ENCODE assay signal across 8 cellular contexts in the genomic region with DNA sequence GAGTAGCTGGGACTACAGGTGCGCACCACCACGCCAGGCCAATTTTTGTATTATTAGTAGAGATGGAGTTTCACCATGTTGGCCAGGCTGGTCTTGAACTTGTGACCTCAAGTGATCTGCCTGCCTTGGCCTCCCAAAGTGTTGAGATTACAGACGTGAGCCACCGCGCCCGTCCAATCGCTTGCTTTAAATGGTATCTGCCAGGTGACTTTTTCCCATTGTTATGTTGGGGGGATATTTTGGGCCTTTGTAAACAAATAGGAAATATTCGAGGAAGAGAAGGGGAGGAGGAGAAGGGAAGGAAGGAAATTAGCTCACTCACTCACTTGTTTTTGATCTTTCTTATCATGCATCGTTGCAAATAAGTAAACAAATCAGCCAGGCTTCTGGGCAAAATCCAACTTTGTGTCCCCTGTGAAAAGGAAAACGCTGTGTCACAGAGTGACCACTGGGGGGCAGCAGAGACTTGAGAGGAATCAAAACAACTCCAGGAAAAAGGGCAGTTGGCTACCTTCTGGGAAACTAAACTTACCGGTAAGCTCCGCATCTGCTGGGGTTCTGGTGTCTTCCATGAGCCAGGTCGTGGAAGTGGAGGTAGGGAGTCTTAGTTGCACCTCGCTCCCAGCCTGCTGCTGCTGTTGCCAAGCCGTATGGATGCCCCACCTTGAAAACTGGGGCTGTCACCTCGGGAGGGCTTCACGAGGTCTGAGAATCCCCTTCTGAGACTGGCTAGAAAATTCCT. TPM values are rescaled to one million over a fixed set of nuclear protein-coding genes. Genes with fewer than 3 reads are reported as not detected.
DNase-seq lines count a peak whose midpoint lies in the region; ATAC-seq and TF ChIP-seq lines count a peak whose summit lies in the region.

No MANE protein-coding gene starts in this region.

- H3K9me3 ChIP-seq in SK-N-SH: no peaks in the 10 kb centered on the region
- no peaks in the 10 kb centered on the region for H3K9me3 ChIP-seq in tibial artery

- TF ChIP-seq CTCF in NB4 (IDR thresholded peaks at IDR 0.05; ENCODE audit: low read depth, low read length) (peak; percentile 61), SK-N-SH (IDR thresholded peaks at IDR 0.05) (peak; percentile 92), tibial artery (IDR thresholded peaks at IDR 0.05) (peak; percentile 83 to 95)

- POLR2A ChIA-PET in SK-N-SH (lab: Yijun Ruan, JAX): interaction anchor here (1.7 kb wide), 1 partner anchor 35 kb away, joined by 7 read pairs; no protein-coding TSS in a partner anchor

- no peaks in the 10 kb centered on the region for H3K9me2 ChIP-seq in SK-N-SH

- no peaks in the 10 kb centered on the region for H3K9me3 Mint-ChIP-seq in activated naive CD4-positive, alpha-beta T cell treated with anti-CD3 and anti-CD28 coated beads, Interleukin-2, amount 50 U/mL, for 72 hours

- no peak overlapping the region for H3K9ac ChIP-seq in SK-N-SH

- TF ChIP-seq RAD21 in SK-N-SH (IDR thresholded peaks at IDR 0.05; ENCODE audit: low read length): peak; percentile 94

- no peaks in the 10 kb centered on the region for H4K20me1 ChIP-seq in SK-N-SH (ENCODE audit: insufficient read depth)

- CTCF ChIA-PET in SK-N-SH (lab: Yijun Ruan, JAX): interaction anchor here (0.6 to 12.1 kb wide), 52 partner anchors 8 to 434 kb away, joined by 3 to 448 read pairs (median 6); a partner anchor contains a TSS

- no peak for TF ChIP-seq EP300 in SK-N-SH (IDR thresholded peaks at IDR 0.05; ENCODE audit: borderline replicate concordance in 1 of 2, low read depth in 1 of 2, low read length in 1 of 2)

- peak overlapping the region; percentile 63; the same call in 1 of the 2 replicates for H2AFZ ChIP-seq in SK-N-SH (ENCODE audit: low read depth)

- peak overlapping the region; percentile 58 for H3K4me2 ChIP-seq in SK-N-SH

- peak overlapping the region in 1 of 2 donors; percentile 74 for H3K27ac Mint-ChIP-seq in activated naive CD4-positive, alpha-beta T cell treated with anti-CD3 and anti-CD28 coated beads, Interleukin-2, amount 50 U/mL, for 72 hours

- intact Hi-C loops in head of caudate nucleus (cut with DNase I): no loop called here
- intact Hi-C loops in tibial artery (cut with DNase I; ENCODE audit: low total_unique reads): loop anchor here (10.0 kb wide), 1 partner anchor 128 kb away; a partner anchor contains a TSS

- H3K4me1 ChIP-seq in SK-N-SH (ENCODE audit: control insufficient read depth in 1 of 2, insufficient read depth in 2 of 2, low read depth in 1 of 2, low read length in 1 of 2) (peaks cover 3 to 9% of the 10 kb centered on the region in 2 experiments; a peak in 2 of 4 replicates), tibial artery (peaks cover 0 to 28% (median 10%) of the 10 kb centered on the region in 4 donors)

- no peaks in the 10 kb centered on the region for H3K36me3 ChIP-seq in SK-N-SH (replicated peaks in 1 of 2; ENCODE audit: control insufficient read depth in 1 of 2, insufficient read depth in 2 of 2, low read length in 1 of 2)
- H3K36me3 ChIP-seq in tibial artery: peaks cover 0 to 11% (median 7%) of the 10 kb centered on the region in 3 donors

- H3K27ac ChIP-seq in SK-N-SH (ENCODE audit: low read depth in 2 of 2, low read length in 1 of 2) (no peak overlapping the region), tibial artery (peak overlapping the region in 1 of 2 donors; percentile 38)

- H3K27me3 ChIP-seq in SK-N-SH (ENCODE audit: insufficient read depth) (no peaks in the 10 kb centered on the region), tibial artery (no peaks in the 10 kb centered on the region)

- TF ChIP-seq POLR2A in NB4 (IDR thresholded peaks at IDR 0.05; ENCODE audit: extremely low read depth, insufficient read length): no peak

- peaks cover 10% of the 10 kb centered on the region for H3F3A ChIP-seq in SK-N-SH (replicated peaks; ENCODE audit: insufficient read depth)

- H3K79me2 ChIP-seq in SK-N-SH (ENCODE audit: insufficient read depth): no peaks in the 10 kb centered on the region

- WGBS in SK-N-SH (ENCODE audit: low lambda C conversion rate): 46% methylated on average over 16 of the region's 17 CpGs

- DNase-seq in EH (ENCODE audit: low read depth): peak; percentile 77
- DNase-seq in NB4 (ENCODE audit: low read depth): peak; percentile 61
- peak; percentile 79 for DNase-seq in SK-N-SH
- DNase-seq in activated naive CD4-positive, alpha-beta T cell treated with anti-CD3 and anti-CD28 coated beads, Interleukin-2, amount 50 U/mL, for 72 hours (ENCODE audit: low spot score in 2 of 2): peak; percentile 70 to 71
- DNase-seq in head of caudate nucleus: peak; percentile 40 to 93 (median 82)
- peak; percentile 81 for DNase-seq in pons (ENCODE audit: low spot score)
- peak; percentile 82 to 83 for DNase-seq in tibial artery

- ATAC-seq in activated naive CD4-positive, alpha-beta T cell treated with anti-CD3 and anti-CD28 coated beads, Interleukin-2, amount 50 U/mL, for 72 hours: peak; percentile 58 to 74
- ATAC-seq in GM21526 (IDR thresholded peaks at IDR 0.05; ENCODE audit: low FRiP score, unreplicated experiment): no peak

- H3K4me3 ChIP-seq in NB4 (ENCODE audit: low read depth, low read length) (no peak overlapping the region), SK-N-SH (ENCODE audit: low read depth in 2 of 2, low read length in 1 of 2) (peak overlapping the region in 1 of 2 experiments; percentile 9; a peak in 1 of 4 replicates), tibial artery (peak overlapping the region; percentile 42 to 48)

- no peaks in the 10 kb centered on the region for H3K36me3 Mint-ChIP-seq in activated naive CD4-positive, alpha-beta T cell treated with anti-CD3 and anti-CD28 coated beads, Interleukin-2, amount 50 U/mL, for 72 hours

TF ChIP-seq in SK-N-SH, 30 proteins besides CTCF, POLR2A, EP300 and RAD21:
- TF ChIP-seq, protein P1, sequence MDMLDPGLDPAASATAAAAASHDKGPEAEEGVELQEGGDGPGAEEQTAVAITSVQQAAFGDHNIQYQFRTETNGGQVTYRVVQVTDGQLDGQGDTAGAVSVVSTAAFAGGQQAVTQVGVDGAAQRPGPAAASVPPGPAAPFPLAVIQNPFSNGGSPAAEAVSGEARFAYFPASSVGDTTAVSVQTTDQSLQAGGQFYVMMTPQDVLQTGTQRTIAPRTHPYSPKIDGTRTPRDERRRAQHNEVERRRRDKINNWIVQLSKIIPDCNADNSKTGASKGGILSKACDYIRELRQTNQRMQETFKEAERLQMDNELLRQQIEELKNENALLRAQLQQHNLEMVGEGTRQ (IDR thresholded peaks at IDR 0.05; ENCODE audit: borderline replicate concordance, low read depth, low read length): no peak
- TF ChIP-seq TEAD4 (IDR thresholded peaks at IDR 0.05; ENCODE audit: borderline replicate concordance, insufficient read depth) (no peak), SMC3 (IDR thresholded peaks at IDR 0.05; ENCODE audit: low read depth, low read length) (peak; percentile 93), SIN3A (IDR thresholded peaks at IDR 0.05; ENCODE audit: borderline replicate concordance, low read depth, low read length) (no peak)

RNA-seq across cellular contexts. Expression of a gene that starts 9.3 kb away (rescaled TPM):
- polyA plus RNA-seq in SK-N-SH (2012; rRNA removed): 71.8 and 84.0 TPM in 2 replicates
- 38.5 and 46.3 TPM in 2 replicates for polyA plus RNA-seq in SK-N-SH (2012; cell fraction: cytosol; rRNA removed)
- polyA plus RNA-seq in SK-N-SH (2012; cell fraction: nucleus; rRNA removed): 102 and 210 TPM in 2 replicates
- 100 to 1,000 TPM in 1 of 2 donors, 10 to 100 TPM in 1; 89.6 to 112 TPM for total RNA-seq in activated naive CD4-positive, alpha-beta T cell treated with anti-CD3 and anti-CD28 coated beads, Interleukin-2, amount 50 U/mL, for 72 hours
